ENCODE assay signal across 19 cellular contexts in the genomic region with DNA sequence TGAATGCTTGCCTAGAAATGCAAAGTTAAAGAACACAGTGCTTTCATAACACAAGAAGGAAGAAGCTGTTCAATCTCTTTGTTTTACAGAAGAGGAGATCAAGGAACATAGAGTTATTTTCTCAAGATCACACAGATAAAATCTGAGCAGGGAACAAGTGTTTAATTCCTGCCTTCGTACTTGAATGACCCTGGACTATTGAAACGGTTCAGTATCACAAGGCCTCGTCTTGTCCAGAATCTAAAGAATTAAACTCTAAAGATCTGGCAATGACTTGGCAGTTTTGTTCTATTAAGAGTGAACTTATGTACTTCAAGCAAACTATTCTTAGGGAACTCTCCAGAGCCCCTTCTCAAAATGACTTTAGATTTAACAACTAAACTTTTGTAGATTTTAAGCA.
DNase-seq lines count a peak whose midpoint lies in the region; ATAC-seq and TF ChIP-seq lines count a peak whose summit lies in the region.
"Had no signal": no experiment of that assay in that cellular context is flagged by ENCODE, and none has a peak within 500 bp of the region (broad histone marks: within the 10 kb centered on the region; RNA-seq: fewer than 3 reads in every experiment).

No MANE protein-coding gene starts in this region.

- WGBS in heart right ventricle, 2 donors = 21 to 39% methylated on average over 3 of the region's 3 CpGs

- peaks cover 0 to 30% (median 4%) of the 10 kb centered on the region in 9 donors for H3K4me1 ChIP-seq in heart right ventricle
- peaks cover 0 to 4% of the 10 kb centered on the region in 2 donors for H3K4me1 ChIP-seq in gastrocnemius medialis
- H3K4me1 ChIP-seq in left lung = no peaks in the 10 kb centered on the region
- H3K4me1 ChIP-seq: BLaER1 treated with 17β-estradiol and CSF1 and Interleukin-3, amounts not matched to agents 10 nM and 100 nM had no signal

- ATAC-seq in heart right ventricle (peak in 4 of 8 donors; percentile 24 to 79 (median 36)), Right ventricle myocardium inferior (no peak), gastrocnemius medialis (peak; percentile 47 to 55), left lung (no peak)
- ATAC-seq: GM12878 had no signal

- no peaks in the 10 kb centered on the region for H3K36me3 ChIP-seq in heart right ventricle
- no peaks in the 10 kb centered on the region for H3K36me3 ChIP-seq in SK-N-MC (ENCODE audit: insufficient read depth, low read length)
- no peaks in the 10 kb centered on the region for H3K36me3 ChIP-seq in gastrocnemius medialis
- no peaks in the 10 kb centered on the region for H3K36me3 ChIP-seq in left lung
- H3K36me3 ChIP-seq: BLaER1 treated with 17β-estradiol and CSF1 and Interleukin-3, amounts not matched to agents 10 nM and 100 nM had no signal

- intact Hi-C loops in heart right ventricle (cut with DNase I) = loop anchor here in 1 of 10 donors (5.0 kb wide), 1 partner anchor 53 kb away; no protein-coding TSS in a partner anchor
- intact Hi-C loops in Right ventricle myocardium inferior (cut with DNase I) = loop anchor here (5.0 kb wide), 1 partner anchor 137 kb away; no protein-coding TSS in a partner anchor
- intact Hi-C loops in gastrocnemius medialis (cut with DNase I; ENCODE audit: low total_unique reads) = no loop called here
- intact Hi-C loops in left lung (cut with DNase I) = no loop called here

- H3K4me3 ChIP-seq in heart right ventricle = no peak overlapping the region
- no peak overlapping the region for H3K4me3 ChIP-seq in SK-N-MC
- H3K4me3 ChIP-seq in gastrocnemius medialis = no peak overlapping the region
- H3K4me3 ChIP-seq in left lung = no peak overlapping the region
- H3K4me3 ChIP-seq: BLaER1 treated with 17β-estradiol and CSF1 and Interleukin-3, amounts not matched to agents 10 nM and 100 nM; GM12878 had no signal

- TF ChIP-seq CTCF in heart right ventricle (IDR thresholded peaks at IDR 0.05) (no peak), gastrocnemius medialis (IDR thresholded peaks at IDR 0.05 in 4 of 5, conservative IDR thresholded peaks at IDR 0.05 in 1 of 5) (no peak), left lung (IDR thresholded peaks at IDR 0.05) (no peak)

- DNase-seq in heart right ventricle (no peak), Right ventricle myocardium inferior (ENCODE audit: missing footprints) (no peak), SK-N-MC (ENCODE audit: low read depth, low spot score) (no peak), iris pigment epithelial cell (ENCODE audit: low read depth) (peak; percentile 6), gastrocnemius medialis (no peak), middle frontal gyrus (ENCODE audit: extremely low spot score, low spot score) (no peak), left lung (no peak), GDM1 (lab: John Stamatoyannopoulos, UW) (no peak)
- DNase-seq: CD8-positive, alpha-beta memory T cell; DND-41; H7; MV-4-11; NCI-H1417; NCI-H1930; NCI-H2171; NCI-H446; NCI-H69 had no signal

- no peaks in the 10 kb centered on the region for H3K9me3 ChIP-seq in heart right ventricle
- no peaks in the 10 kb centered on the region for H3K9me3 ChIP-seq in SK-N-MC (ENCODE audit: low read depth, low read length)
- H3K9me3 ChIP-seq in gastrocnemius medialis = no peaks in the 10 kb centered on the region
- H3K9me3 ChIP-seq in left lung = no peaks in the 10 kb centered on the region

- H3K9ac ChIP-seq in SK-N-MC (ENCODE audit: insufficient read length) = no peak overlapping the region
- H3K9ac ChIP-seq: BLaER1 treated with 17β-estradiol and CSF1 and Interleukin-3, amounts not matched to agents 10 nM and 100 nM had no signal

- in situ Hi-C loops in gastrocnemius medialis (cut with MboI; ENCODE audit: low sequenced_read_pairs in 4 of 4) = no loop called here

- TF ChIP-seq POLR2A in gastrocnemius medialis (IDR thresholded peaks at IDR 0.05) = no peak

- peak overlapping the region in 6 of 10 donors; percentile 7 to 54 (median 16) for H3K27ac ChIP-seq in heart right ventricle
- H3K27ac ChIP-seq in SK-N-MC = 0 out of 2 replicates have a peak overlapping the region, but pooled peaks have one; percentile 1
- peak overlapping the region in 3 of 4 donors; percentile 7 to 51 (median 33) for H3K27ac ChIP-seq in gastrocnemius medialis
- no peak overlapping the region for H3K27ac ChIP-seq in left lung
- H3K27ac ChIP-seq: BLaER1 treated with 17β-estradiol and CSF1 and Interleukin-3, amounts not matched to agents 10 nM and 100 nM had no signal

- H3K27me3 ChIP-seq in heart right ventricle (no peaks in the 10 kb centered on the region), gastrocnemius medialis (no peaks in the 10 kb centered on the region), left lung (no peaks in the 10 kb centered on the region)
- H3K27me3 ChIP-seq: BLaER1 treated with 17β-estradiol and CSF1 and Interleukin-3, amounts not matched to agents 10 nM and 100 nM had no signal

Comparison
In these comparisons a context has a peak if more than half of its experiments do, and no peak if none do; other contexts are left out.
1. ATAC-seq: peak in gastrocnemius medialis (2 of 2); none in Right ventricle myocardium inferior (single experiment) and left lung (single experiment).
2. H3K27ac ChIP-seq: peak in heart right ventricle (6 of 10), SK-N-MC (single experiment) and gastrocnemius medialis (3 of 4); none in left lung (0 of 2).